In the genomic region with DNA sequence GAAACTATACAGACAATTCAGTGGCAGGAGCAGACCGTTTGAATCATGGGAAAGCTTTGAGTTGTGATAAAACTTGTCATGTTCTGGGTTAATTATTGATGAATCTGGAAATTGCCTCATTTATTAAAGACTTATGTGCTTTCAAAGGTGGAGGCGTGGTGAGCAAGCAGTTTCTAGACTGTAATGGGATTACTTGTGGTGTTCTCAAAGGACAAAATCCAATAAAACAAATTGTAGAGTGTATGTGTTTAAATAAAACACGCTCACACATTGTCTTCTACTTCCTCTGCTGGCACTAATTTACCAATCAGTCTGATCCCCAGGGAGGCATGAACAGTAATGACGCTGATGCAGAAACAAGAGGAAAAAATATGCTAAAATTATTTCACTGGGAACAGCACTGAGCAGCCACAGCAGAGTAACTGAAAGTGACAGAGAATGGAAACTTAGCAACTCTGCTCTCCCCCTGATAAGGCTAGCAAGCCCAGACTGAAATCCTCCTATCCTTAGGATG, we compare ENCODE assay signal across 15 cellular contexts. TPM values are rescaled to one million over a fixed set of nuclear protein-coding genes. Genes with fewer than 3 reads are reported as not detected.
DNase-seq lines count a peak whose midpoint lies in the region; ATAC-seq, FAIRE-seq and TF ChIP-seq lines count a peak whose summit lies in the region.
"Had no signal": no experiment of that assay in that cellular context is flagged by ENCODE, and none has a peak within 500 bp of the region (broad histone marks: within the 10 kb centered on the region; RNA-seq: fewer than 3 reads in every experiment).

No MANE protein-coding gene starts in this region.

- H3K4me3 ChIP-seq in A549, result no peak overlapping the region
- H3K4me3 ChIP-seq in GM23248, result no peak overlapping the region
- H3K4me3 ChIP-seq in HepG2 (replicated peaks in 1 of 3; ENCODE audit: insufficient read depth in 1 of 3, low read depth in 2 of 3, low read length in 3 of 3), result no peak overlapping the region
- H3K4me3 ChIP-seq: prostate gland, thoracic aorta had no signal

- no TSS peak for BruUV-seq in HepG2 (replicated peaks; lab: Mats Ljungman, UMichigan)

- TF ChIP-seq CTCF in A549 (IDR thresholded peaks at IDR 0.05) (no peak), HepG2 (CRISPR knock-in tag; IDR thresholded peaks at IDR 0.05) (no peak)

- CTCF ChIA-PET in A549 (lab: Yijun Ruan, JAX) (interaction anchor here (0.8 to 1.0 kb wide), 2 partner anchors 11 to 21 kb away, joined by 3 read pairs; no protein-coding TSS in a partner anchor), HepG2 (lab: Yijun Ruan, JAX; ENCODE audit: low intra/inter-chr PET ratio, low total read pairs) (no interaction called here)
- CTCF ChIA-PET in activated CD4-positive, alpha-beta memory T cell treated with anti-CD3 and anti-CD28 coated beads for 36 hours (lab: Charles Lee), result no interaction called here

- H3K4me1 ChIP-seq in A549 (peaks cover 41% of the 10 kb centered on the region), GM23248 (ENCODE audit: insufficient read depth) (peaks cover 15% of the 10 kb centered on the region), HepG2 (ENCODE audit: insufficient read depth, low read length) (peaks cover 30% of the 10 kb centered on the region)
- H3K4me1 ChIP-seq: prostate gland had no signal

- H3K79me2 ChIP-seq in GM23248 (ENCODE audit: insufficient read depth) (peaks cover 96% of the 10 kb centered on the region), HepG2 (ENCODE audit: insufficient read depth, low read length) (peaks cover 92% of the 10 kb centered on the region)

- WGBS in A549 (ENCODE audit: missing lambda C conversion rate), result 1% methylated on average over 4 of the region's 4 CpGs
- WGBS in GM23248 (ENCODE audit: low coverage in 1 of 2, low lambda C conversion rate in 2 of 2, missing lambda C conversion rate in 2 of 2), 2 experiments, result 32 to 39% methylated on average over 4 of the region's 4 CpGs
- 57% methylated on average over 4 of the region's 4 CpGs for WGBS in HepG2 (ENCODE audit: low lambda C conversion rate)

- H3K27ac Mint-ChIP-seq in activated CD4-positive, alpha-beta memory T cell treated with anti-CD3 and anti-CD28 coated beads for 36 hours, result no peak overlapping the region
- H3K27ac Mint-ChIP-seq: activated CD4-positive, alpha-beta T cell treated with anti-CD3 and anti-CD28 coated beads for 36 hours had no signal

- POLR2A ChIA-PET in A549 (lab: Yijun Ruan, JAX), result no interaction called here
- POLR2A ChIA-PET in HepG2 (lab: Yijun Ruan, JAX), result interaction anchor here (0.7 kb wide), 1 partner anchor 12 kb away, joined by 3 read pairs; no protein-coding TSS in a partner anchor
- POLR2A ChIA-PET in activated CD4-positive, alpha-beta memory T cell treated with anti-CD3 and anti-CD28 coated beads for 36 hours (lab: Charles Lee), result no interaction called here

- H3F3A ChIP-seq in GM23248 (ENCODE audit: insufficient read depth), result 0 out of 2 replicates have a peak, but pooled peaks cover 16% of the 10 kb centered on the region

- H3K9me3 ChIP-seq in A549, result no peaks in the 10 kb centered on the region
- no peaks in the 10 kb centered on the region for H3K9me3 ChIP-seq in GM23248 (ENCODE audit: low read depth)
- no peaks in the 10 kb centered on the region for H3K9me3 ChIP-seq in HepG2 (ENCODE audit: low read length)
- H3K9me3 ChIP-seq: BE2C, prostate gland, thoracic aorta had no signal

- peak overlapping the region; percentile 52 to 73; a peak in 5 of 6 replicates for H3K27ac ChIP-seq in A549
- H3K27ac ChIP-seq in GM23248, result no peak overlapping the region
- peak overlapping the region; percentile 18 for H3K27ac ChIP-seq in HepG2 (ENCODE audit: extremely low read length, insufficient read depth, low read length)
- H3K27ac ChIP-seq: prostate gland, thoracic aorta had no signal

- ATAC-seq in A549, result peak; percentile 33 to 61
- peak; percentile 56 for ATAC-seq in HepG2
- ATAC-seq in GM21381 (IDR thresholded peaks at IDR 0.05; ENCODE audit: unreplicated experiment), result no peak
- ATAC-seq: activated CD4-positive, alpha-beta T cell treated with anti-CD3 and anti-CD28 coated beads for 36 hours had no signal

- 0 out of 2 replicates have a peak overlapping the region, but pooled peaks have one; percentile 7 for H2AFZ ChIP-seq in GM23248
- H2AFZ ChIP-seq in HepG2 (ENCODE audit: low read length), result no peak overlapping the region

- no peaks in the 10 kb centered on the region for H3K4me1 Mint-ChIP-seq in activated CD4-positive, alpha-beta memory T cell treated with anti-CD3 and anti-CD28 coated beads for 36 hours (ENCODE audit: low read depth)
- H3K4me1 Mint-ChIP-seq: activated CD4-positive, alpha-beta T cell treated with anti-CD3 and anti-CD28 coated beads for 36 hours had no signal

- FAIRE-seq in A549 (lab: Jason Lieb, UNC) (peak; percentile 13), RCC 7860 (lab: Jason Lieb, UNC) (peak; percentile 98), HepG2 (lab: Jason Lieb, UNC) (peak; percentile 26)

- H3K9ac ChIP-seq in GM23248 (no peak overlapping the region), HepG2 (ENCODE audit: insufficient read depth, low read depth, low read length) (no peak overlapping the region)

- in situ Hi-C loops in GM23248 (cut with MboI) (no loop called here), HepG2 (cut with HindIII; ENCODE audit: extremely low pct_ligation_motif_present, low pct_unique_long_range_greater_than_20kb) (no loop called here)

- peak; percentile 53 to 54 for DNase-seq in A549 (ENCODE audit: low read depth in 1 of 2, low spot score in 1 of 2)
- peak; percentile 44 for DNase-seq in GM23248
- DNase-seq in RCC 7860 (ENCODE audit: low spot score), result peak; percentile 82
- DNase-seq in HepG2 (ENCODE audit: low spot score), result peak; percentile 39
- no peak for DNase-seq in COLO668 (lab: John Stamatoyannopoulos, UW; ENCODE audit: unreplicated experiment)
- DNase-seq in activated CD4-positive, alpha-beta memory T cell treated with anti-CD3 and anti-CD28 coated beads for 36 hours, result no peak
- no peak for DNase-seq in NCI-H187 treated with DMSO at 0.1 percent for 48 hours (lab: John Stamatoyannopoulos, UW)
- DNase-seq: activated CD4-positive, alpha-beta T cell treated with anti-CD3 and anti-CD28 coated beads for 36 hours; activated gamma-delta T cell; BE2C; Karpas-422; NCI-H524 had no signal

- H3K36me3 ChIP-seq in GM23248 (ENCODE audit: low read depth) (no peaks in the 10 kb centered on the region), HepG2 (replicated peaks in 1 of 2; ENCODE audit: control insufficient read depth in 1 of 2, insufficient read depth in 2 of 2, low read length in 2 of 2) (no peaks in the 10 kb centered on the region; a peak in 1 of 5 replicates)
- H3K36me3 ChIP-seq: BE2C, prostate gland, thoracic aorta had no signal

- no peak for TF ChIP-seq POLR2A in A549 (IDR thresholded peaks at IDR 0.05; ENCODE audit: low read length)
- TF ChIP-seq POLR2A in HepG2 (IDR thresholded peaks at IDR 0.05; ENCODE audit: insufficient read depth in 1 of 2, low read depth in 2 of 2, low read length in 2 of 2), result no peak

- TF ChIP-seq RAD21 in A549 (conservative IDR thresholded peaks at IDR 0.05 in 1 of 2, IDR thresholded peaks at IDR 0.05 in 1 of 2) (no peak; a peak in 1 of 5 replicates), HepG2 (CRISPR knock-in tag; IDR thresholded peaks at IDR 0.05) (no peak)

- H3K4me2 ChIP-seq in A549 (peak overlapping the region; percentile 70), GM23248 (ENCODE audit: unreplicated experiment) (peak overlapping the region; percentile 4), HepG2 (ENCODE audit: low read depth, low read length) (no peak overlapping the region)

- no peak for TF ChIP-seq EP300 in A549 (IDR thresholded peaks at IDR 0.05)
- TF ChIP-seq EP300 in HepG2 (IDR thresholded peaks at IDR 0.05; ENCODE audit: low read depth in 2 of 2, low read length in 2 of 2), result no peak
- no peak for TF ChIP-seq EP300 in HepG2 (CRISPR knock-in tag; IDR thresholded peaks at IDR 0.05; ENCODE audit: borderline replicate concordance)

- H3K27me3 ChIP-seq in GM23248 (replicated peaks; ENCODE audit: insufficient read depth), result no peaks in the 10 kb centered on the region
- no peaks in the 10 kb centered on the region; a peak in 1 of 5 replicates for H3K27me3 ChIP-seq in HepG2 (ENCODE audit: control insufficient read depth in 1 of 2, insufficient read depth in 2 of 2, low read length in 2 of 2)
- H3K27me3 ChIP-seq: BE2C had no signal

- H3K36me3 Mint-ChIP-seq in activated CD4-positive, alpha-beta memory T cell treated with anti-CD3 and anti-CD28 coated beads for 36 hours, result no peaks in the 10 kb centered on the region

- no peaks in the 10 kb centered on the region for H3K9me3 Mint-ChIP-seq in activated CD4-positive, alpha-beta memory T cell treated with anti-CD3 and anti-CD28 coated beads for 36 hours

- H3K4me3 Mint-ChIP-seq in activated CD4-positive, alpha-beta memory T cell treated with anti-CD3 and anti-CD28 coated beads for 36 hours, result no peak overlapping the region
- H3K4me3 Mint-ChIP-seq: activated CD4-positive, alpha-beta T cell treated with anti-CD3 and anti-CD28 coated beads for 36 hours had no signal

- H4K20me1 ChIP-seq in GM23248 (ENCODE audit: insufficient read depth) (no peaks in the 10 kb centered on the region), HepG2 (ENCODE audit: insufficient read depth, low read length) (peaks cover 36% of the 10 kb centered on the region)

- no peaks in the 10 kb centered on the region for H3K9me2 ChIP-seq in GM23248 (ENCODE audit: insufficient read depth)

- intact Hi-C loops in HepG2 (cut with micrococcal nuclease; ENCODE audit: unreplicated experiment), result no loop called here
- intact Hi-C loops in activated CD4-positive, alpha-beta memory T cell treated with anti-CD3 and anti-CD28 coated beads for 36 hours (cut with micrococcal nuclease), result no loop called here

- H3K27me3 Mint-ChIP-seq in activated CD4-positive, alpha-beta memory T cell treated with anti-CD3 and anti-CD28 coated beads for 36 hours, result peaks cover 3% of the 10 kb centered on the region

RNA-seq across cellular contexts. Expression of gene PARD3, which starts 25.0 kb away (rescaled TPM):
- polyA plus RNA-seq in A549 (2011; rRNA removed), result 182 and 200 TPM in 2 replicates
- 59.5 and 64.4 TPM in 2 replicates for polyA plus RNA-seq in A549 (2012; cell fraction: cytosol; rRNA removed)
- 31.6 and 49.8 TPM in 2 replicates for polyA plus RNA-seq in A549 (2012; cell fraction: nucleus; rRNA removed)
- polyA plus RNA-seq in A549 (2017; fragmentation: RNase III; extraction: RNeasy Plus Mini Kit Qiagen cat#74134 plus additional on column Dnase treatment), result 88.7 to 110 TPM (median 104 TPM) in 3 replicates
- polyA minus RNA-seq in A549 (2011; rRNA and poly(A)+ RNA removed), result 169 and 188 TPM in 2 replicates
- 21.2 and 30.9 TPM in 2 replicates for total RNA-seq in GM23248 (2014; rRNA removed; shearing (Covaris generic))
- polyA plus RNA-seq in GM23248 (2016; fragmentation: Nextera tagmentation; extraction: Ambion mirVana), result 6.3 and 7.7 TPM in 2 replicates
- 60.0 and 67.5 TPM in 2 replicates for total RNA-seq in HepG2 (2016; rRNA removed; fragmentation: Illumina TruSeq; extraction: Trizol)
- total RNA-seq in HepG2 (2016; cell fraction: cytosol; rRNA removed; fragmentation: Illumina TruSeq; extraction: Trizol; ENCODE audit: low read depth), result 20.8 and 27.4 TPM in 2 replicates
- 57.8 and 62.9 TPM in 2 replicates for total RNA-seq in HepG2 (2016; cell fraction: insoluble cytoplasmic fraction; rRNA removed; fragmentation: Illumina TruSeq; extraction: Trizol)
- 40.7 and 46.4 TPM in 2 replicates for total RNA-seq in HepG2 (2016; cell fraction: membrane; rRNA removed; fragmentation: Illumina TruSeq; extraction: Trizol)
- 55.2 and 61.4 TPM in 2 replicates for total RNA-seq in HepG2 (2016; cell fraction: nucleus; rRNA removed; fragmentation: Illumina TruSeq; extraction: Trizol)
- polyA plus RNA-seq in HepG2 (2011; rRNA removed), result 37.5 and 40.9 TPM in 2 replicates
- polyA plus RNA-seq in HepG2 (2011; cell fraction: cytosol; rRNA removed), result 27.2 and 36.6 TPM in 2 replicates
- polyA plus RNA-seq in HepG2 (2011; cell fraction: nucleus; rRNA removed), result 20.7 and 21.3 TPM in 2 replicates
- polyA plus RNA-seq in HepG2 (2012), result 42.8 and 43.8 TPM in 2 replicates
- 4.9 and 5.9 TPM in 2 replicates for polyA plus RNA-seq in HepG2 (2016; cell fraction: cytosol; fragmentation: Illumina TruSeq; extraction: Trizol; ENCODE audit: low read depth)
- 56.4 and 57.9 TPM in 2 replicates for polyA plus RNA-seq in HepG2 (2016; cell fraction: insoluble cytoplasmic fraction; fragmentation: Illumina TruSeq; extraction: Trizol; ENCODE audit: low read depth)
- polyA plus RNA-seq in HepG2 (2016; cell fraction: membrane; fragmentation: Illumina TruSeq; extraction: Trizol; ENCODE audit: low read depth), result 15.4 and 16.9 TPM in 2 replicates
- polyA plus RNA-seq in HepG2 (2016; cell fraction: nucleus; fragmentation: Illumina TruSeq; extraction: Trizol; ENCODE audit: insufficient read depth, low read depth), result 37.3 and 39.6 TPM in 2 replicates
- polyA minus RNA-seq in HepG2 (2011; rRNA and poly(A)+ RNA removed; ENCODE audit: low replicate concordance), result 26.7 and 51.8 TPM in 2 replicates
- 41.1 and 45.4 TPM in 2 replicates for polyA minus RNA-seq in HepG2 (2011; cell fraction: cytosol; rRNA and poly(A)+ RNA removed)
- polyA minus RNA-seq in HepG2 (2011; cell fraction: nucleus; rRNA and poly(A)+ RNA removed), result 106 and 138 TPM in 2 replicates
- total RNA-seq in activated CD4-positive, alpha-beta memory T cell treated with anti-CD3 and anti-CD28 coated beads for 36 hours, result 1 to 10 TPM in 1 of 2 experiments, under 1 TPM in 1; 0.93 to 1.2 TPM

Comparison
In these comparisons a context has a peak if more than half of its experiments do, and no peak if none do; other contexts are left out.
1. DNase-seq: peak in A549 (2 of 2), GM23248 (single experiment), RCC 7860 (single experiment) and HepG2 (single experiment); none in COLO668 (single experiment), activated CD4-positive, alpha-beta memory T cell treated with anti-CD3 and anti-CD28 coated beads for 36 hours (single experiment) and NCI-H187 treated with DMSO at 0.1 percent for 48 hours (single experiment).
2. Of the 38 proteins assayed by ChIP-seq in both HepG2 and A549: peak only in HepG2: none; only in A549: MAFK; in both: none; in neither: 37.